ENCODE assay signal across 13 cellular contexts in the genomic region with DNA sequence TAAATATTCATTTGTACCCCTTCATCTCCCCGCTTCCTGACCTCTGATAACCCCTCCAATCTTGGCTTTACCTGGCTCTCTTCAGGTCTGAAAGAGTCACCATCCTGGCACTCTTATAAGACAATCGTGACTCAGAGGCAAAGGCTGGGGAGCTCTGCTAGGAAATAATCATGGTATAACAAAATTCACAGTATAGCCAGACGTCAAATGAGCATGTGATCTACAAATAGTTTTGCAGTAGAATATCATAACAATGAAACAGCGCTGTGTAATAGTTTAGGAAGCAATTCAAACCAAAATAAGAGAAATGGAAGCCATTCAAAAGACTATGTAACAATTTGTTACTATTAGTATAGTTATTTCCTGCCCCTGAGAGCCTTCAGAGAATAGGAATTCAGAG. TPM values are rescaled to one million over a fixed set of nuclear protein-coding genes. Genes with fewer than 3 reads are reported as not detected.
DNase-seq lines count a peak whose midpoint lies in the region; ATAC-seq and TF ChIP-seq lines count a peak whose summit lies in the region.
"Had no signal": no experiment of that assay in that cellular context is flagged by ENCODE, and none has a peak within 500 bp of the region (broad histone marks: within the 10 kb centered on the region; RNA-seq: fewer than 3 reads in every experiment).

No MANE protein-coding gene starts in this region.

- H3K27ac ChIP-seq in right cardiac atrium (ENCODE audit: low read length) = no peak overlapping the region
- H3K27ac ChIP-seq: sigmoid colon, SJCRH30 had no signal

- no peak for ATAC-seq in right cardiac atrium
- ATAC-seq in left ventricle myocardium superior = no peak
- ATAC-seq in activated naive CD8-positive, alpha-beta T cell treated with anti-CD3 and anti-CD28 coated beads, Interleukin-2, amount 50 U/mL, for 24 hours = no peak
- ATAC-seq in HG02798 (IDR thresholded peaks at IDR 0.05; ENCODE audit: poor library complexity, unreplicated experiment) = no peak
- ATAC-seq in HG03196 (IDR thresholded peaks at IDR 0.05; ENCODE audit: unreplicated experiment) = no peak

- H3K9me3 ChIP-seq in right cardiac atrium (ENCODE audit: control insufficient read depth, low read length) = no peaks in the 10 kb centered on the region
- H3K9me3 ChIP-seq: sigmoid colon, SJCRH30 had no signal

- peaks cover 6% of the 10 kb centered on the region for H3K4me1 Mint-ChIP-seq in activated naive CD8-positive, alpha-beta T cell treated with anti-CD3 and anti-CD28 coated beads, Interleukin-2, amount 50 U/mL, for 24 hours

- no peaks in the 10 kb centered on the region for H3K4me1 ChIP-seq in right cardiac atrium (ENCODE audit: control insufficient read depth, insufficient read depth, low read length)
- H3K4me1 ChIP-seq: sigmoid colon, SJCRH30 had no signal

- H3K4me3 Mint-ChIP-seq in activated naive CD8-positive, alpha-beta T cell treated with anti-CD3 and anti-CD28 coated beads, Interleukin-2, amount 50 U/mL, for 24 hours = peak overlapping the region; percentile 22
- H3K4me3 Mint-ChIP-seq: mesothelial cell of epicardium had no signal

- H3K4me3 ChIP-seq in right cardiac atrium (ENCODE audit: low read length) (peak overlapping the region; percentile 23), fibroblast of villous mesenchyme (ENCODE audit: low read depth, low read length) (no peak overlapping the region)
- H3K4me3 ChIP-seq: sigmoid colon, SJCRH30 had no signal

- H3K27ac Mint-ChIP-seq in activated naive CD8-positive, alpha-beta T cell treated with anti-CD3 and anti-CD28 coated beads, Interleukin-2, amount 50 U/mL, for 24 hours = no peak overlapping the region
- H3K27ac Mint-ChIP-seq: mesothelial cell of epicardium had no signal

- no peaks in the 10 kb centered on the region for H3K27me3 Mint-ChIP-seq in activated naive CD8-positive, alpha-beta T cell treated with anti-CD3 and anti-CD28 coated beads, Interleukin-2, amount 50 U/mL, for 24 hours

- no peaks in the 10 kb centered on the region for H3K36me3 Mint-ChIP-seq in activated naive CD8-positive, alpha-beta T cell treated with anti-CD3 and anti-CD28 coated beads, Interleukin-2, amount 50 U/mL, for 24 hours (ENCODE audit: low read depth)
- H3K36me3 Mint-ChIP-seq: mesothelial cell of epicardium had no signal

- H3K9me3 Mint-ChIP-seq in activated naive CD8-positive, alpha-beta T cell treated with anti-CD3 and anti-CD28 coated beads, Interleukin-2, amount 50 U/mL, for 24 hours = no peaks in the 10 kb centered on the region
- H3K9me3 Mint-ChIP-seq: mesothelial cell of epicardium had no signal

- intact Hi-C loops in right cardiac atrium (cut with DNase I) = no loop called here
- intact Hi-C loops in left ventricle myocardium superior (cut with micrococcal nuclease) = no loop called here

- no peak for TF ChIP-seq CTCF in fibroblast of villous mesenchyme (IDR thresholded peaks at IDR 0.05; ENCODE audit: insufficient read depth, low read depth, low read length)

- DNase-seq in right cardiac atrium (no peak), left ventricle myocardium superior (no peak), fibroblast of villous mesenchyme (ENCODE audit: low read depth) (peak; percentile 62)
- DNase-seq in activated naive CD8-positive, alpha-beta T cell treated with anti-CD3 and anti-CD28 coated beads, Interleukin-2, amount 50 U/mL, for 24 hours = no peak
- DNase-seq in stimulated activated CD8-positive, alpha-beta memory T cell treated with anti-CD3 and anti-CD28 coated beads, Interleukin-4, amount 100 ng/mL, for 48 hours = no peak
- DNase-seq in activated CD8-positive, alpha-beta memory T cell treated with anti-CD3 and anti-CD28 coated beads for 24 hours = no peak
- DNase-seq: activated CD4-positive, alpha-beta T cell treated with anti-CD3 and anti-CD28 coated beads, Interleukin-2, amount 50 U/mL, for 1 hour; amygdala; sigmoid colon; SJCRH30 had no signal

- WGBS in right cardiac atrium = 60% methylated on average over 4 of the region's 4 CpGs

- no peaks in the 10 kb centered on the region for H3K27me3 ChIP-seq in right cardiac atrium (ENCODE audit: control insufficient read depth, insufficient read depth)
- H3K27me3 ChIP-seq: sigmoid colon, SJCRH30 had no signal

RNA-seq across cellular contexts. Expression of a gene that starts 34.2 kb away (rescaled TPM):
- total RNA-seq in right cardiac atrium (not detected), left ventricle myocardium superior (not detected), fibroblast of villous mesenchyme (not detected in 2 replicates)
- polyA plus RNA-seq in right cardiac atrium = not detected
- total RNA-seq: sigmoid colon, SJCRH30 had no signal
- polyA plus RNA-seq: sigmoid colon had no signal
